13 cellular contexts compared by ENCODE assay signal in the genomic region with DNA sequence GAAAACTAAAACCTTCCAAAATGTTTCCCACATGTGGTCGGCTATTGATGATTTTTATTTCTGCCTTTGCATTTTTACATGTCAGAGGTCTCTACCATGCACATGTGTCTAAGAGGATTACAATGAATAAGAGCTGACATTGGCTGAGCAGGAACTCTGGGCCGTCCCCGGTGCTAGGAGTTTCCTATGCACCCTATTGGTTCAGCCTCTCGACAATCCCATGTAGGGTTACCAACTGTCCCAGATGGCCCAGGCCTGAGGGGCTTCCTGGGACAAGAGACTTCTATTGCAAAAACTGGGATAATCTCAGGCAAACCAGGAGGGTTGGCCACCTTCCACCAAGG.
DNase-seq lines count a peak whose midpoint lies in the region; TF ChIP-seq lines count a peak whose summit lies in the region.
"Had no signal": no experiment of that assay in that cellular context is flagged by ENCODE, and none has a peak within 500 bp of the region (broad histone marks: within the 10 kb centered on the region; RNA-seq: fewer than 3 reads in every experiment).

No MANE protein-coding gene starts in this region.

- WGBS in SK-N-SH (ENCODE audit: low lambda C conversion rate), result 79% methylated on average over 4 of the region's 4 CpGs

- H3K4me2 ChIP-seq in SK-N-SH, result peak overlapping the region; percentile 41
- H3K4me2 ChIP-seq: PC-9 had no signal

- peaks cover 0 to 14% of the 10 kb centered on the region in 2 experiments; a peak in 3 of 4 replicates for H3K4me1 ChIP-seq in SK-N-SH (ENCODE audit: control insufficient read depth in 1 of 2, insufficient read depth in 2 of 2, low read depth in 1 of 2, low read length in 1 of 2)
- H3K4me1 ChIP-seq in effector memory CD4-positive, alpha-beta T cell (ENCODE audit: control insufficient read depth, insufficient read depth, low read length, poor library complexity, severe bottlenecking), result peaks cover 51% of the 10 kb centered on the region
- H3K4me1 ChIP-seq: HAP-1 had no signal

- H3K36me3 Mint-ChIP-seq in activated naive CD4-positive, alpha-beta T cell treated with anti-CD3 and anti-CD28 coated beads, Interleukin-2, amount 50 U/mL, for 24 hours, result no peaks in the 10 kb centered on the region
- H3K36me3 Mint-ChIP-seq in stimulated activated naive CD8-positive, alpha-beta T cell treated with anti-CD3 and anti-CD28 coated beads, Interleukin-15, Interleukin-2, amounts not matched to agents 100 ng/mL and 50 ng/mL, for 24 hours (ENCODE audit: low read depth), result no peaks in the 10 kb centered on the region
- no peaks in the 10 kb centered on the region for H3K36me3 Mint-ChIP-seq in HFFc6 (ENCODE audit: low read depth)
- H3K36me3 Mint-ChIP-seq: mesothelial cell of epicardium had no signal

- H3K27ac ChIP-seq in SK-N-SH (ENCODE audit: low read depth in 2 of 2, low read length in 1 of 2), result no peak overlapping the region; a peak in 1 of 4 replicates
- H3K27ac ChIP-seq in effector memory CD4-positive, alpha-beta T cell (ENCODE audit: insufficient read depth, low read length, poor library complexity, severe bottlenecking), result peak overlapping the region; percentile 59
- H3K27ac ChIP-seq: dorsolateral prefrontal cortex, PC-9 had no signal

- no peaks in the 10 kb centered on the region for H3K9me2 ChIP-seq in SK-N-SH

- no peak for DNase-seq in activated naive CD4-positive, alpha-beta T cell treated with anti-CD3 and anti-CD28 coated beads, Interleukin-2, amount 50 U/mL, for 16 hours
- DNase-seq in SK-N-SH (no peak), HFFc6 (no peak), hippocampal formation (lab: John Stamatoyannopoulos, UW) (no peak), DMS79 (lab: John Stamatoyannopoulos, UW) (no peak)
- no peak for DNase-seq in effector memory CD4-positive, alpha-beta T cell
- DNase-seq: amniotic stem cell, PC-9 had no signal

- H3K9ac ChIP-seq in SK-N-SH, result no peak overlapping the region

- 0 out of 2 replicates have a peak overlapping the region, but pooled peaks have one; percentile 60 for H2AFZ ChIP-seq in SK-N-SH (ENCODE audit: low read depth)
- H2AFZ ChIP-seq: PC-9 had no signal

- H3K27ac Mint-ChIP-seq in activated naive CD4-positive, alpha-beta T cell treated with anti-CD3 and anti-CD28 coated beads, Interleukin-2, amount 50 U/mL, for 24 hours, result peak overlapping the region; percentile 32
- H3K27ac Mint-ChIP-seq in stimulated activated naive CD8-positive, alpha-beta T cell treated with anti-CD3 and anti-CD28 coated beads, Interleukin-15, Interleukin-2, amounts not matched to agents 100 ng/mL and 50 ng/mL, for 24 hours, result peak overlapping the region; percentile 85
- H3K27ac Mint-ChIP-seq in HFFc6, result no peak overlapping the region
- H3K27ac Mint-ChIP-seq: mesothelial cell of epicardium had no signal

- TF ChIP-seq EP300 in SK-N-SH (IDR thresholded peaks at IDR 0.05; ENCODE audit: borderline replicate concordance in 1 of 2, low read depth in 1 of 2, low read length in 1 of 2), result no peak

- no peaks in the 10 kb centered on the region for H4K20me1 ChIP-seq in SK-N-SH (ENCODE audit: insufficient read depth)

- H3K27me3 ChIP-seq in SK-N-SH (ENCODE audit: insufficient read depth), result no peaks in the 10 kb centered on the region
- H3K27me3 ChIP-seq in effector memory CD4-positive, alpha-beta T cell (replicated peaks; ENCODE audit: control insufficient read depth, insufficient read depth, low read length, poor library complexity, severe bottlenecking), result no peaks in the 10 kb centered on the region
- H3K27me3 ChIP-seq: dorsolateral prefrontal cortex had no signal

- H3K9me3 Mint-ChIP-seq in activated naive CD4-positive, alpha-beta T cell treated with anti-CD3 and anti-CD28 coated beads, Interleukin-2, amount 50 U/mL, for 24 hours, result no peaks in the 10 kb centered on the region
- H3K9me3 Mint-ChIP-seq in stimulated activated naive CD8-positive, alpha-beta T cell treated with anti-CD3 and anti-CD28 coated beads, Interleukin-15, Interleukin-2, amounts not matched to agents 100 ng/mL and 50 ng/mL, for 24 hours, result no peaks in the 10 kb centered on the region
- no peaks in the 10 kb centered on the region for H3K9me3 Mint-ChIP-seq in HFFc6
- H3K9me3 Mint-ChIP-seq: mesothelial cell of epicardium had no signal

- POLR2A ChIA-PET in SK-N-SH (lab: Yijun Ruan, JAX), result no interaction called here

- no peaks in the 10 kb centered on the region for H3K9me3 ChIP-seq in SK-N-SH
- H3K9me3 ChIP-seq in effector memory CD4-positive, alpha-beta T cell (ENCODE audit: control insufficient read depth, low read length), result no peaks in the 10 kb centered on the region
- H3K9me3 ChIP-seq: HAP-1 had no signal

- H3K4me3 ChIP-seq in SK-N-SH (ENCODE audit: low read depth in 2 of 2, low read length in 1 of 2), result no peak overlapping the region
- H3K4me3 ChIP-seq in effector memory CD4-positive, alpha-beta T cell (ENCODE audit: insufficient read depth, low read depth, low read length, poor library complexity, severe bottlenecking), result no peak overlapping the region
- H3K4me3 ChIP-seq: dorsolateral prefrontal cortex, HAP-1, PC-9 had no signal

- H3K4me3 Mint-ChIP-seq in activated naive CD4-positive, alpha-beta T cell treated with anti-CD3 and anti-CD28 coated beads, Interleukin-2, amount 50 U/mL, for 24 hours, result peak overlapping the region; percentile 71
- no peak overlapping the region for H3K4me3 Mint-ChIP-seq in stimulated activated naive CD8-positive, alpha-beta T cell treated with anti-CD3 and anti-CD28 coated beads, Interleukin-15, Interleukin-2, amounts not matched to agents 100 ng/mL and 50 ng/mL, for 24 hours
- no peak overlapping the region for H3K4me3 Mint-ChIP-seq in HFFc6
- H3K4me3 Mint-ChIP-seq: mesothelial cell of epicardium had no signal

- H3F3A ChIP-seq in SK-N-SH (replicated peaks; ENCODE audit: insufficient read depth), result peaks cover 4% of the 10 kb centered on the region

- peaks cover 46% of the 10 kb centered on the region for H3K4me1 Mint-ChIP-seq in activated naive CD4-positive, alpha-beta T cell treated with anti-CD3 and anti-CD28 coated beads, Interleukin-2, amount 50 U/mL, for 24 hours
- peaks cover 67% of the 10 kb centered on the region for H3K4me1 Mint-ChIP-seq in stimulated activated naive CD8-positive, alpha-beta T cell treated with anti-CD3 and anti-CD28 coated beads, Interleukin-15, Interleukin-2, amounts not matched to agents 100 ng/mL and 50 ng/mL, for 24 hours (ENCODE audit: low read depth)
- peaks cover 16% of the 10 kb centered on the region for H3K4me1 Mint-ChIP-seq in HFFc6 (ENCODE audit: low read depth)
- H3K4me1 Mint-ChIP-seq: mesothelial cell of epicardium had no signal

- no peaks in the 10 kb centered on the region for H3K27me3 Mint-ChIP-seq in activated naive CD4-positive, alpha-beta T cell treated with anti-CD3 and anti-CD28 coated beads, Interleukin-2, amount 50 U/mL, for 24 hours
- peaks cover 7% of the 10 kb centered on the region for H3K27me3 Mint-ChIP-seq in stimulated activated naive CD8-positive, alpha-beta T cell treated with anti-CD3 and anti-CD28 coated beads, Interleukin-15, Interleukin-2, amounts not matched to agents 100 ng/mL and 50 ng/mL, for 24 hours
- peaks cover 23% of the 10 kb centered on the region for H3K27me3 Mint-ChIP-seq in HFFc6 (ENCODE audit: insufficient read depth)

- TF ChIP-seq CTCF in SK-N-SH (IDR thresholded peaks at IDR 0.05), result no peak
- TF ChIP-seq CTCF in HFFc6 (IDR thresholded peaks at IDR 0.05), result no peak

- H3K79me2 ChIP-seq in SK-N-SH (ENCODE audit: insufficient read depth), result no peaks in the 10 kb centered on the region

- CTCF ChIA-PET in SK-N-SH (lab: Yijun Ruan, JAX), result interaction anchor here (1.4 kb wide), 1 partner anchor 300 kb away, joined by 3 read pairs; no protein-coding TSS in a partner anchor

- no peaks in the 10 kb centered on the region for H3K36me3 ChIP-seq in SK-N-SH (replicated peaks in 1 of 2; ENCODE audit: control insufficient read depth in 1 of 2, insufficient read depth in 2 of 2, low read length in 1 of 2)
- H3K36me3 ChIP-seq in effector memory CD4-positive, alpha-beta T cell (ENCODE audit: control insufficient read depth, insufficient read depth, low read length), result no peaks in the 10 kb centered on the region
- H3K36me3 ChIP-seq: HAP-1 had no signal

- no peak for TF ChIP-seq RAD21 in SK-N-SH (IDR thresholded peaks at IDR 0.05; ENCODE audit: low read length)

TF ChIP-seq in SK-N-SH, 30 proteins besides CTCF, POLR2A, EP300 and RAD21 (continues in another document):
- TF ChIP-seq FOXM1 (IDR thresholded peaks at IDR 0.05; ENCODE audit: low read depth) (no peak), YY1 (IDR thresholded peaks at IDR 0.05; ENCODE audit: low read depth) (no peak), TCF12 (IDR thresholded peaks at IDR 0.05) (no peak), GATA2 (CRISPR knock-in tag; IDR thresholded peaks at IDR 0.05) (no peak)
- TF ChIP-seq, protein P1, sequence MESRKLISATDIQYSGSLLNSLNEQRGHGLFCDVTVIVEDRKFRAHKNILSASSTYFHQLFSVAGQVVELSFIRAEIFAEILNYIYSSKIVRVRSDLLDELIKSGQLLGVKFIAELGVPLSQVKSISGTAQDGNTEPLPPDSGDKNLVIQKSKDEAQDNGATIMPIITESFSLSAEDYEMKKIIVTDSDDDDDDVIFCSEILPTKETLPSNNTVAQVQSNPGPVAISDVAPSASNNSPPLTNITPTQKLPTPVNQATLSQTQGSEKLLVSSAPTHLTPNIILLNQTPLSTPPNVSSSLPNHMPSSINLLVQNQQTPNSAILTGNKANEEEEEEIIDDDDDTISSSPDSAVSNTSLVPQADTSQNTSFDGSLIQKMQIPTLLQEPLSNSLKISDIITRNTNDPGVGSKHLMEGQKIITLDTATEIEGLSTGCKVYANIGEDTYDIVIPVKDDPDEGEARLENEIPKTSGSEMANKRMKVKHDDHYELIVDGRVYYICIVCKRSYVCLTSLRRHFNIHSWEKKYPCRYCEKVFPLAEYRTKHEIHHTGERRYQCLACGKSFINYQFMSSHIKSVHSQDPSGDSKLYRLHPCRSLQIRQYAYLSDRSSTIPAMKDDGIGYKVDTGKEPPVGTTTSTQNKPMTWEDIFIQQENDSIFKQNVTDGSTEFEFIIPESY (IDR thresholded peaks at IDR 0.05; ENCODE audit: borderline replicate concordance, low read depth), result 0 out of 2 replicates have a peak, but pooled peaks have one; percentile 22
- TF ChIP-seq, protein P2, sequence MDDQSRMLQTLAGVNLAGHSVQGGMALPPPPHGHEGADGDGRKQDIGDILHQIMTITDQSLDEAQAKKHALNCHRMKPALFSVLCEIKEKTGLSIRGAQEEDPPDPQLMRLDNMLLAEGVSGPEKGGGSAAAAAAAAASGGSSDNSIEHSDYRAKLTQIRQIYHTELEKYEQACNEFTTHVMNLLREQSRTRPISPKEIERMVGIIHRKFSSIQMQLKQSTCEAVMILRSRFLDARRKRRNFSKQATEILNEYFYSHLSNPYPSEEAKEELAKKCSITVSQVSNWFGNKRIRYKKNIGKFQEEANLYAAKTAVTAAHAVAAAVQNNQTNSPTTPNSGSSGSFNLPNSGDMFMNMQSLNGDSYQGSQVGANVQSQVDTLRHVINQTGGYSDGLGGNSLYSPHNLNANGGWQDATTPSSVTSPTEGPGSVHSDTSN (IDR thresholded peaks at IDR 0.05), result no peak
